19 cellular contexts compared by ENCODE assay signal in genomic region chr22:39356464-39356863, GRCh38. TPM values are rescaled to one million over a fixed set of nuclear protein-coding genes. Genes with fewer than 3 reads are reported as not detected.
DNase-seq lines count a peak whose midpoint lies in the region; TF ChIP-seq lines count a peak whose summit lies in the region.
"Had no signal": no experiment of that assay in that cellular context is flagged by ENCODE, and none has a peak within 500 bp of the region (broad histone marks: within the 10 kb centered on the region; RNA-seq: fewer than 3 reads in every experiment).

No MANE protein-coding gene starts in this region.

- DNase-seq in DMS 273 treated with DMSO at 0.1 percent for 48 hours (lab: John Stamatoyannopoulos, UW) (peak; percentile 87), NCI-H2029 treated with DMSO at 0.1 percent for 48 hours (lab: John Stamatoyannopoulos, UW) (peak; percentile 53), myocyte (ENCODE audit: low read depth) (peak; percentile 21), T-helper 9 cell (no peak), ovary (no peak), uterus (no peak)
- DNase-seq in activated CD8-positive, alpha-beta memory T cell treated with anti-CD3 and anti-CD28 coated beads, Interleukin-2, amount 50 U/mL, for 4 hours: no peak
- DNase-seq: activated CD4-positive, alpha-beta T cell treated with anti-CD3 and anti-CD28 coated beads for 1 hour; activated gamma-delta T cell; foreskin keratinocyte; NCI-H345; PC-9; small intestine; T1000 had no signal

- peaks cover 22% of the 10 kb centered on the region for H3K4me1 Mint-ChIP-seq in brain

- intact Hi-C loops in ovary (cut with DNase I) (no loop called here), uterus (cut with DNase I; ENCODE audit: low total_unique reads) (no loop called here)

- H3K27me3 ChIP-seq in ovary: no peaks in the 10 kb centered on the region
- H3K27me3 ChIP-seq in uterus: no peaks in the 10 kb centered on the region
- H3K27me3 ChIP-seq: foreskin keratinocyte had no signal

- H3K4me1 ChIP-seq in ovary (ENCODE audit: insufficient read depth) (peaks cover 5% of the 10 kb centered on the region), uterus (no peaks in the 10 kb centered on the region)
- H3K4me1 ChIP-seq: parathyroid adenoma had no signal

- H3K4me3 ChIP-seq in ovary: no peak overlapping the region
- no peak overlapping the region for H3K4me3 ChIP-seq in uterus
- H3K4me3 ChIP-seq: GM12878, PC-9, SK-N-MC had no signal

- WGBS in ovary, 3 donors: 70 to 74% (median 71%) methylated on average over 5 of the region's 5 CpGs

- peak overlapping the region in 4 of 5 experiments; percentile 53 to 99 (median 87) for H3K27ac Mint-ChIP-seq in brain
- H3K27ac Mint-ChIP-seq: IgD-negative memory B cell had no signal

- no peak for TF ChIP-seq CTCF in brain (conservative IDR thresholded peaks at IDR 0.05)
- no peak for TF ChIP-seq CTCF in ovary (IDR thresholded peaks at IDR 0.05)
- no peak for TF ChIP-seq CTCF in uterus (IDR thresholded peaks at IDR 0.05)

- H3K9me3 ChIP-seq in ovary: no peaks in the 10 kb centered on the region
- no peaks in the 10 kb centered on the region for H3K9me3 ChIP-seq in uterus

- H3K27me3 Mint-ChIP-seq in brain: no peaks in the 10 kb centered on the region

- TF ChIP-seq POLR2A in ovary (IDR thresholded peaks at IDR 0.05) (no peak), uterus (IDR thresholded peaks at IDR 0.05) (no peak)

- H3K27ac ChIP-seq in ovary (no peak overlapping the region), uterus (no peak overlapping the region)
- H3K27ac ChIP-seq: foreskin keratinocyte, parathyroid adenoma, PC-9, SK-N-MC had no signal

- H3K36me3 Mint-ChIP-seq in brain: peaks cover 32% of the 10 kb centered on the region

- no peak for TF ChIP-seq EP300 in ovary (IDR thresholded peaks at IDR 0.05)

- H3K36me3 ChIP-seq in ovary (no peaks in the 10 kb centered on the region), uterus (no peaks in the 10 kb centered on the region)

- H3K4me3 Mint-ChIP-seq in brain: peak overlapping the region in 1 of 5 experiments; percentile 66
- H3K4me3 Mint-ChIP-seq: IgD-negative memory B cell had no signal

- no peaks in the 10 kb centered on the region for H3K9me3 Mint-ChIP-seq in brain
- H3K9me3 Mint-ChIP-seq: IgD-negative memory B cell had no signal

RNA-seq across cellular contexts. Expression of gene SYNGR1, which starts 6.7 kb away (rescaled TPM):
- polyA plus RNA-seq in brain (ENCODE audit: insufficient read depth, low read depth, low replicate concordance): 55.1 TPM
- 0.29 and 4.9 TPM in 2 replicates for total RNA-seq in myocyte
- 10.7 TPM for polyA plus RNA-seq in myocyte (2012)
- 100 to 1,000 TPM in 1 of 7 donors, 10 to 100 TPM in 6; 20.9 to 104 (median 74.7) TPM for total RNA-seq in ovary
- 10 to 100 TPM; 13.1 to 82.7 TPM for polyA plus RNA-seq in ovary
- 10 to 100 TPM; 12.9 to 57.9 (median 35.4) TPM for total RNA-seq in uterus

RNA-seq across cellular contexts. Expression of gene RPL3, which starts 37.0 kb away (rescaled TPM):
- polyA plus RNA-seq in brain (ENCODE audit: insufficient read depth, low read depth, low replicate concordance) (2,313 TPM), ovary (1,000 to 10,000 TPM; 3,441 to 7,258 TPM)
- total RNA-seq in myocyte (1,239 and 1,524 TPM in 2 replicates), ovary (1,000 to 10,000 TPM; 3,686 to 6,016 (median 4,727) TPM), uterus (1,000 to 10,000 TPM; 1,498 to 2,840 (median 2,333) TPM)
- 2,014 TPM for polyA plus RNA-seq in myocyte (2012)

RNA-seq across cellular contexts. Expression of gene TAB1, which starts 43.1 kb away (rescaled TPM):
- polyA plus RNA-seq in brain (ENCODE audit: insufficient read depth, low read depth, low replicate concordance) (34.5 TPM), ovary (10 to 100 TPM; 10.7 to 29.5 TPM)
- total RNA-seq in myocyte (20.1 and 23.0 TPM in 2 replicates), ovary (10 to 100 TPM; 20.3 to 39.2 (median 30.6) TPM), uterus (10 to 100 TPM; 23.0 to 44.0 (median 42.0) TPM)
- 21.7 TPM for polyA plus RNA-seq in myocyte (2012)

Comparison
In these comparisons a context has a peak if more than half of its experiments do, and no peak if none do; other contexts are left out.
1. DNase-seq: peak in DMS 273 treated with DMSO at 0.1 percent for 48 hours (single experiment), NCI-H2029 treated with DMSO at 0.1 percent for 48 hours (single experiment) and myocyte (single experiment); none in T-helper 9 cell (single experiment), activated CD8-positive, alpha-beta memory T cell treated with anti-CD3 and anti-CD28 coated beads, Interleukin-2, amount 50 U/mL, for 4 hours (single experiment), ovary (0 of 5) and uterus (0 of 2).